Comparison of ENCODE assay signal across 1 cellular context in the genomic region with DNA sequence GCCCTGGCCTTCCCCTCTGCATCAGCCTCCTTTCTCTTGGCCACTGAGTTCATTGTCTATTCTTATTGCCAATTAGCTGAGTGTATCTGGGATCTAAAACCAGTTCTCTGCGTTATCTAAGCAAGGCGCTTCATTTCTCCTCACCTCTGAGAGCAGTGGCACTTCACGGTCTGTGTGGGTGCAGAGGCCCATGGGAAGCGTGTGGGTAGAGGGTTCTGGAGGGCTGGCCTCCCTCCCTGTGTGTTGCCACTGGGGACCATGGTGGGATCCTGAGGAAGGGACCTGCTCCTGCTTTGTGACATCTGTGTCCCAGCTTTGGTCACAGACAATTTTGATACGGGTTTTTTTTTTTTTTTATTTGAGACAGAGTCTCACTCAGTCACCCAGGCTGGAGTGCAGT.
TF ChIP-seq lines count a peak whose summit lies in the region.

No MANE protein-coding gene starts in this region.

TF ChIP-seq in H1, 55 proteins besides CTCF, POLR2A, EP300 and RAD21 (continued from another document):
- TF ChIP-seq SP4 (IDR thresholded peaks at IDR 0.05; ENCODE audit: low read length) = no peak
- no peak for TF ChIP-seq RNF2 (IDR thresholded peaks at IDR 0.05; ENCODE audit: borderline replicate concordance, low read depth, low read length, missing control alignments, poor library complexity, severe bottlenecking)
